ENCODE assay signal across 8 cellular contexts in genomic region chr14:90409209-90409730, GRCh38. TPM values are rescaled to one million over a fixed set of nuclear protein-coding genes. Genes with fewer than 3 reads are reported as not detected.
DNase-seq lines count a peak whose midpoint lies in the region; ATAC-seq and TF ChIP-seq lines count a peak whose summit lies in the region.

No MANE protein-coding gene starts in this region.

- H3K4me1 Mint-ChIP-seq in Calu3 (ENCODE audit: low read depth, unreplicated experiment): peaks cover 8% of the 10 kb centered on the region

- H3K79me2 ChIP-seq in SK-N-SH (ENCODE audit: insufficient read depth): no peaks in the 10 kb centered on the region

- H3K4me1 ChIP-seq in SK-N-SH (ENCODE audit: control insufficient read depth in 1 of 2, insufficient read depth in 2 of 2, low read depth in 1 of 2, low read length in 1 of 2) (peaks cover 14 to 17% of the 10 kb centered on the region in 2 experiments; a peak in 3 of 4 replicates), foreskin keratinocyte (no peaks in the 10 kb centered on the region)

- peak in 1 of 2 experiments; percentile 35; a peak in 1 of 4 replicates for TF ChIP-seq EP300 in SK-N-SH (IDR thresholded peaks at IDR 0.05; ENCODE audit: borderline replicate concordance in 1 of 2, low read depth in 1 of 2, low read length in 1 of 2)

- TF ChIP-seq CTCF in Calu3 (IDR thresholded peaks at IDR 0.05; ENCODE audit: unreplicated experiment): no peak
- TF ChIP-seq CTCF in SK-N-SH (IDR thresholded peaks at IDR 0.05): no peak
- TF ChIP-seq CTCF in foreskin keratinocyte (conservative IDR thresholded peaks at IDR 0.05): no peak

- H3K27me3 ChIP-seq in SK-N-SH (ENCODE audit: insufficient read depth) (no peaks in the 10 kb centered on the region), foreskin keratinocyte (no peaks in the 10 kb centered on the region)

- BruUV-seq in Calu3 (replicated peaks; lab: Mats Ljungman, UMichigan): no TSS peak

- WGBS in SK-N-SH (ENCODE audit: low lambda C conversion rate): 3% methylated on average over 5 of the region's 5 CpGs

- H3K4me2 ChIP-seq in SK-N-SH: peak overlapping the region; percentile 72; the same call in 1 of the 2 replicates

- ATAC-seq in foreskin keratinocyte (peak; percentile 55), GM21723 (IDR thresholded peaks at IDR 0.05; ENCODE audit: unreplicated experiment) (no peak), HG02642 (IDR thresholded peaks at IDR 0.05; ENCODE audit: poor library complexity, unreplicated experiment) (no peak)

- H3K9me3 Mint-ChIP-seq in Calu3 (ENCODE audit: low read depth, unreplicated experiment): no peaks in the 10 kb centered on the region

- H3K36me3 Mint-ChIP-seq in Calu3 (ENCODE audit: insufficient read depth, unreplicated experiment): peaks cover 25% of the 10 kb centered on the region

- H3K27ac Mint-ChIP-seq in Calu3 (ENCODE audit: unreplicated experiment): peak overlapping the region; percentile 72

- peaks cover 17 to 33% of the 10 kb centered on the region in 2 experiments for H3K36me3 ChIP-seq in SK-N-SH (replicated peaks in 1 of 2; ENCODE audit: control insufficient read depth in 1 of 2, insufficient read depth in 2 of 2, low read length in 1 of 2)

- POLR2A ChIA-PET in SK-N-SH (lab: Yijun Ruan, JAX): interaction anchor here (0.7 to 1.3 kb wide), 4 partner anchors 10 to 288 kb away, joined by 3 read pairs; partner anchors contain the start of gene CALM1

- H3K27me3 Mint-ChIP-seq in Calu3 (ENCODE audit: unreplicated experiment): no peaks in the 10 kb centered on the region

- intact Hi-C loops in Calu3 (cut with micrococcal nuclease; ENCODE audit: unreplicated experiment): loop anchor here (10.0 kb wide), 1 partner anchor 46 kb away; no protein-coding TSS in a partner anchor

- CTCF ChIA-PET in Calu3 (lab: Charles Lee) (interaction anchor here (0.6 to 1.6 kb wide), 10 partner anchors 9 to 349 kb away, joined by 3 to 6 read pairs (median 4); no protein-coding TSS in a partner anchor), SK-N-SH (lab: Yijun Ruan, JAX) (interaction anchor here (0.9 to 11.9 kb wide), 6 partner anchors 10 to 349 kb away, joined by 3 to 146 read pairs (median 9); no protein-coding TSS in a partner anchor)

- H3K27ac ChIP-seq in SK-N-SH (ENCODE audit: low read depth in 2 of 2, low read length in 1 of 2): peak overlapping the region; percentile 76 to 89
- no peak overlapping the region for H3K27ac ChIP-seq in foreskin keratinocyte

- no peak overlapping the region for H3K4me3 ChIP-seq in SK-N-SH (ENCODE audit: low read depth in 2 of 2, low read length in 1 of 2)

- peaks cover 32% of the 10 kb centered on the region for H3F3A ChIP-seq in SK-N-SH (replicated peaks; ENCODE audit: insufficient read depth)

- peak overlapping the region; percentile 45; the same call in 1 of the 2 replicates for H3K9ac ChIP-seq in SK-N-SH

- H4K20me1 ChIP-seq in SK-N-SH (ENCODE audit: insufficient read depth): peaks cover under 1% of the 10 kb centered on the region; the same call in 1 of the 2 replicates

- no peak overlapping the region for H2AFZ ChIP-seq in SK-N-SH (ENCODE audit: low read depth)

- H3K4me3 Mint-ChIP-seq in Calu3 (ENCODE audit: low read depth, unreplicated experiment): no peak overlapping the region

- DNase-seq in Calu3: peak; percentile 67
- no peak for DNase-seq in SK-N-SH
- DNase-seq in foreskin keratinocyte: peak; percentile 32 to 71
- DNase-seq in putamen (ENCODE audit: low spot score): peak; percentile 56
- DNase-seq in NCI-H345 (lab: John Stamatoyannopoulos, UW): no peak
- no peak for DNase-seq in NCI-H524 (lab: John Stamatoyannopoulos, UW)

- 0 out of 2 replicates have a peak, but pooled peaks have one; percentile 3 for TF ChIP-seq RAD21 in SK-N-SH (IDR thresholded peaks at IDR 0.05; ENCODE audit: low read length)

- no peaks in the 10 kb centered on the region for H3K9me2 ChIP-seq in SK-N-SH

- H3K9me3 ChIP-seq in SK-N-SH: no peaks in the 10 kb centered on the region

TF ChIP-seq in SK-N-SH, 30 proteins besides CTCF, POLR2A, EP300 and RAD21:
- TF ChIP-seq, protein P1, sequence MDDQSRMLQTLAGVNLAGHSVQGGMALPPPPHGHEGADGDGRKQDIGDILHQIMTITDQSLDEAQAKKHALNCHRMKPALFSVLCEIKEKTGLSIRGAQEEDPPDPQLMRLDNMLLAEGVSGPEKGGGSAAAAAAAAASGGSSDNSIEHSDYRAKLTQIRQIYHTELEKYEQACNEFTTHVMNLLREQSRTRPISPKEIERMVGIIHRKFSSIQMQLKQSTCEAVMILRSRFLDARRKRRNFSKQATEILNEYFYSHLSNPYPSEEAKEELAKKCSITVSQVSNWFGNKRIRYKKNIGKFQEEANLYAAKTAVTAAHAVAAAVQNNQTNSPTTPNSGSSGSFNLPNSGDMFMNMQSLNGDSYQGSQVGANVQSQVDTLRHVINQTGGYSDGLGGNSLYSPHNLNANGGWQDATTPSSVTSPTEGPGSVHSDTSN (IDR thresholded peaks at IDR 0.05): peak; percentile 56
- TF ChIP-seq EZH2phosphoT487 (IDR thresholded peaks at IDR 0.05; ENCODE audit: borderline replicate concordance, low read depth): no peak
- no peak for TF ChIP-seq USF2 (IDR thresholded peaks at IDR 0.05; ENCODE audit: borderline replicate concordance, low read depth, low read length)
- TF ChIP-seq, protein P2, sequence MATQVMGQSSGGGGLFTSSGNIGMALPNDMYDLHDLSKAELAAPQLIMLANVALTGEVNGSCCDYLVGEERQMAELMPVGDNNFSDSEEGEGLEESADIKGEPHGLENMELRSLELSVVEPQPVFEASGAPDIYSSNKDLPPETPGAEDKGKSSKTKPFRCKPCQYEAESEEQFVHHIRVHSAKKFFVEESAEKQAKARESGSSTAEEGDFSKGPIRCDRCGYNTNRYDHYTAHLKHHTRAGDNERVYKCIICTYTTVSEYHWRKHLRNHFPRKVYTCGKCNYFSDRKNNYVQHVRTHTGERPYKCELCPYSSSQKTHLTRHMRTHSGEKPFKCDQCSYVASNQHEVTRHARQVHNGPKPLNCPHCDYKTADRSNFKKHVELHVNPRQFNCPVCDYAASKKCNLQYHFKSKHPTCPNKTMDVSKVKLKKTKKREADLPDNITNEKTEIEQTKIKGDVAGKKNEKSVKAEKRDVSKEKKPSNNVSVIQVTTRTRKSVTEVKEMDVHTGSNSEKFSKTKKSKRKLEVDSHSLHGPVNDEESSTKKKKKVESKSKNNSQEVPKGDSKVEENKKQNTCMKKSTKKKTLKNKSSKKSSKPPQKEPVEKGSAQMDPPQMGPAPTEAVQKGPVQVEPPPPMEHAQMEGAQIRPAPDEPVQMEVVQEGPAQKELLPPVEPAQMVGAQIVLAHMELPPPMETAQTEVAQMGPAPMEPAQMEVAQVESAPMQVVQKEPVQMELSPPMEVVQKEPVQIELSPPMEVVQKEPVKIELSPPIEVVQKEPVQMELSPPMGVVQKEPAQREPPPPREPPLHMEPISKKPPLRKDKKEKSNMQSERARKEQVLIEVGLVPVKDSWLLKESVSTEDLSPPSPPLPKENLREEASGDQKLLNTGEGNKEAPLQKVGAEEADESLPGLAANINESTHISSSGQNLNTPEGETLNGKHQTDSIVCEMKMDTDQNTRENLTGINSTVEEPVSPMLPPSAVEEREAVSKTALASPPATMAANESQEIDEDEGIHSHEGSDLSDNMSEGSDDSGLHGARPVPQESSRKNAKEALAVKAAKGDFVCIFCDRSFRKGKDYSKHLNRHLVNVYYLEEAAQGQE (IDR thresholded peaks at IDR 0.05; ENCODE audit: low read depth, low read length): 0 out of 2 replicates have a peak, but pooled peaks have one; percentile 40
- TF ChIP-seq MAX (IDR thresholded peaks at IDR 0.05; ENCODE audit: low read depth): peak; percentile 53; the same call in 1 of the 2 replicates
- TF ChIP-seq NFIC (IDR thresholded peaks at IDR 0.05; ENCODE audit: borderline replicate concordance): peak; percentile 79
- TF ChIP-seq GATA2 (CRISPR knock-in tag; IDR thresholded peaks at IDR 0.05): no peak
- TF ChIP-seq MEF2A (IDR thresholded peaks at IDR 0.05; ENCODE audit: borderline replicate concordance, low read depth): peak; percentile 80
- TF ChIP-seq ELF1 (IDR thresholded peaks at IDR 0.05): 0 out of 2 replicates have a peak, but pooled peaks have one; percentile 13
- peak; percentile 2; the same call in 1 of the 2 replicates for TF ChIP-seq SMC3 (IDR thresholded peaks at IDR 0.05; ENCODE audit: low read depth, low read length)
- peak; percentile 78 for TF ChIP-seq TCF12 (IDR thresholded peaks at IDR 0.05)
- peak; percentile 69 for TF ChIP-seq JUND (IDR thresholded peaks at IDR 0.05)
- TF ChIP-seq FOSL2 (IDR thresholded peaks at IDR 0.05; ENCODE audit: borderline replicate concordance, low read depth): peak; percentile 76
- TF ChIP-seq POLR2AphosphoS5 (IDR thresholded peaks at IDR 0.05; ENCODE audit: low read depth, low read length): peak; percentile 13; the same call in 1 of the 2 replicates
- peak; percentile 84; the same call in 1 of the 2 replicates for TF ChIP-seq RXRA (IDR thresholded peaks at IDR 0.05; ENCODE audit: borderline replicate concordance, low read depth)

RNA-seq across cellular contexts. Expression of gene CALM1, which starts 12.4 kb away (rescaled TPM):
- 236 and 242 TPM in 2 replicates for total RNA-seq in Calu3 (2022)
- polyA plus RNA-seq in SK-N-SH (2012; rRNA removed): 221 and 299 TPM in 2 replicates
- 260 and 283 TPM in 2 replicates for polyA plus RNA-seq in SK-N-SH (2012; cell fraction: cytosol; rRNA removed)
- polyA plus RNA-seq in SK-N-SH (2012; cell fraction: nucleus; rRNA removed): 165 and 178 TPM in 2 replicates
- total RNA-seq in foreskin keratinocyte: 489 and 498 TPM in 2 replicates
- 416 and 452 TPM in 2 replicates for polyA plus RNA-seq in foreskin keratinocyte

Comparison
In these comparisons a context has a peak if more than half of its experiments do, and no peak if none do; other contexts are left out.
1. DNase-seq: peak in Calu3 (single experiment), foreskin keratinocyte (2 of 2) and putamen (single experiment); none in SK-N-SH (single experiment), NCI-H345 (single experiment) and NCI-H524 (0 of 2).